12 cellular contexts compared by ENCODE assay signal in genomic region chr6:11139051-11139960, GRCh38. TPM values are rescaled to one million over a fixed set of nuclear protein-coding genes. Genes with fewer than 3 reads are reported as not detected.
A peak's percentile ranks its signal among the peaks of the same experiment; 100 is the strongest.
DNase-seq lines count a peak whose midpoint lies in the region; ATAC-seq and TF ChIP-seq lines count a peak whose summit lies in the region.
"Had no signal": no experiment of that assay in that cellular context is flagged by ENCODE, and none has a peak within 500 bp of the region (broad histone marks: within the 10 kb centered on the region; RNA-seq: fewer than 3 reads in every experiment).

No MANE protein-coding gene starts in this region.

- no peak overlapping the region for H3K27ac ChIP-seq in gastrocnemius medialis
- H3K27ac ChIP-seq: left ventricle myocardium inferior had no signal

- no peaks in the 10 kb centered on the region for H3K36me3 Mint-ChIP-seq in glutamatergic neuron (ENCODE audit: unreplicated experiment)

- H3K4me1 Mint-ChIP-seq in glutamatergic neuron (ENCODE audit: low read depth, unreplicated experiment) = no peaks in the 10 kb centered on the region

- H3K4me3 ChIP-seq in fibroblast of the aortic adventitia (ENCODE audit: low read depth, low read length) (no peak overlapping the region), gastrocnemius medialis (no peak overlapping the region)
- H3K4me3 ChIP-seq: left ventricle myocardium inferior, MG63 had no signal

- no peak for TF ChIP-seq POLR2A in gastrocnemius medialis (IDR thresholded peaks at IDR 0.05)

- H3K4me1 ChIP-seq in gastrocnemius medialis = no peaks in the 10 kb centered on the region
- H3K4me1 ChIP-seq: left ventricle myocardium inferior had no signal

- intact Hi-C loops in gastrocnemius medialis (cut with DNase I; ENCODE audit: low total_unique reads) = no loop called here

- ATAC-seq in GM21723 (IDR thresholded peaks at IDR 0.05; ENCODE audit: unreplicated experiment) (peak; percentile 65), gastrocnemius medialis (no peak)

- H3K9me3 ChIP-seq in gastrocnemius medialis = no peaks in the 10 kb centered on the region
- H3K9me3 ChIP-seq: left ventricle myocardium inferior, MG63 had no signal

- H3K27ac Mint-ChIP-seq in glutamatergic neuron (ENCODE audit: unreplicated experiment) = no peak overlapping the region

- no peak overlapping the region for H3K4me3 Mint-ChIP-seq in glutamatergic neuron (ENCODE audit: unreplicated experiment)

- no peaks in the 10 kb centered on the region for H3K27me3 Mint-ChIP-seq in glutamatergic neuron (ENCODE audit: unreplicated experiment)

- in situ Hi-C loops in Caki2 (cut with HindIII; ENCODE audit: low pct_unique_long_range_greater_than_20kb, low sequenced_read_pairs) = no loop called here
- in situ Hi-C loops in gastrocnemius medialis (cut with MboI; ENCODE audit: low sequenced_read_pairs in 4 of 4) = no loop called here

- peak; percentile 17 for DNase-seq in Caki2 (ENCODE audit: low read depth)
- DNase-seq in RKO (ENCODE audit: low spot score) = peak; percentile 38
- peak; percentile 30 for DNase-seq in fibroblast of the aortic adventitia (ENCODE audit: low read depth)
- DNase-seq in gastrocnemius medialis = no peak
- no peak for DNase-seq in 8988T
- DNase-seq in AG20443 (ENCODE audit: low spot score) = no peak
- DNase-seq in glutamatergic neuron = no peak
- DNase-seq: left ventricle myocardium inferior, T1000 had no signal

- no peak for TF ChIP-seq CTCF in fibroblast of the aortic adventitia (IDR thresholded peaks at IDR 0.05; ENCODE audit: insufficient read depth, low read length)
- no peak for TF ChIP-seq CTCF in gastrocnemius medialis (IDR thresholded peaks at IDR 0.05 in 4 of 5, conservative IDR thresholded peaks at IDR 0.05 in 1 of 5)
- TF ChIP-seq CTCF in glutamatergic neuron (IDR thresholded peaks at IDR 0.05; ENCODE audit: partially characterized antibody, unreplicated experiment) = no peak

- peaks cover 0 to 19% of the 10 kb centered on the region in 2 donors for H3K36me3 ChIP-seq in gastrocnemius medialis

- peaks cover 2% of the 10 kb centered on the region for H3K9me3 Mint-ChIP-seq in glutamatergic neuron (ENCODE audit: unreplicated experiment)

- H3K27me3 ChIP-seq in gastrocnemius medialis = no peaks in the 10 kb centered on the region
- H3K27me3 ChIP-seq: MG63 had no signal

RNA-seq across cellular contexts. Expression of gene ERVFRD-1, which starts 27.8 kb away (rescaled TPM):
- not detected in 2 replicates for total RNA-seq in Caki2 (2014; rRNA removed; shearing (Covaris generic); ENCODE audit: low replicate concordance)
- total RNA-seq in fibroblast of the aortic adventitia (ENCODE audit: low replicate concordance) (not detected in 2 replicates), gastrocnemius medialis (not detected), glutamatergic neuron (ENCODE audit: unreplicated experiment) (not detected)
- total RNA-seq: endothelial cell of umbilical vein, left ventricle myocardium inferior had no signal

RNA-seq across cellular contexts. Expression of gene SMIM13, which starts 45.7 kb away (rescaled TPM):
- 17.2 and 18.4 TPM in 2 replicates for total RNA-seq in Caki2 (2014; rRNA removed; shearing (Covaris generic); ENCODE audit: low replicate concordance)
- total RNA-seq in fibroblast of the aortic adventitia (ENCODE audit: low replicate concordance) = 2.3 and 8.1 TPM in 2 replicates
- total RNA-seq in gastrocnemius medialis = 10 to 100 TPM in 3 of 4 donors, 1 to 10 TPM in 1; 9.9 to 12.8 (median 12.3) TPM
- 10.6 TPM for total RNA-seq in glutamatergic neuron (ENCODE audit: unreplicated experiment)

Comparison
In these comparisons a context has a peak if more than half of its experiments do, and no peak if none do; other contexts are left out.
1. DNase-seq: peak in Caki2 (single experiment), RKO (single experiment) and fibroblast of the aortic adventitia (single experiment); none in gastrocnemius medialis (0 of 2), 8988T (single experiment), AG20443 (single experiment) and glutamatergic neuron (single experiment).